10 cellular contexts compared by ENCODE assay signal in the genomic region with DNA sequence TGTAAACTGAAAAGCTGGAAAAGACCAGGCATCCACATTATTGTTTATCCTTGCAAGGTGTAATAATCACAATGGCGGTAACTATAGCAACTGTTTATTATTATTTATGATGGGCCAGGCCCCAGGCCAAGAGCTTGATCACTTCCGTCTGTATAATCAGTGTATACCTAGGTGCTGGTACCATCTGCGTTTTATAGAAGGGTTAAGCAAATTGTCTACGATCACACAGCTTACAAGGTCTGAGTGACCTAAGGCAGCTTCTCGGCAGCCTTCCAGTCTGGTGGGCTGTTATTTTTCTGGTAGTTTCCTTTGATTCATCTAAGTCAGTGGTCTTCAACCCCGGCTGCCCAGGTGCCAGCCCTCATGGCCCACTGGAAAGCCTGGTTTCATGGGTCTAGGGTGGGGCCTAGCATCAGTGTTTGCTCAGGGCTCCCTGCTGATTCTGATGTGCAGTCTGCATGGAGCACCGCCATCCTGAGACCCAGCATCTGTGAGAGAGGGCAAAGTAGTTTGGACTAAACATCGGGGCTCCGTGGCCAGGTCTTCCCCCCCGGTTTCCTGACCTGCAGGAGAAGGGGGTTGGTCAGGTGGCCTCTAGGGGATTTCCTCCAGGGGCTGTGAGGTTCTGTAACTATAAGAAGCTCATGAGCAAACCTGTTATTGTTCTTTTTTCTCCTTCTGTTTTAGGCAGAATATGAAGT.
DNase-seq lines count a peak whose midpoint lies in the region; ATAC-seq and TF ChIP-seq lines count a peak whose summit lies in the region.
"Had no signal": no experiment of that assay in that cellular context is flagged by ENCODE, and none has a peak within 500 bp of the region (broad histone marks: within the 10 kb centered on the region; RNA-seq: fewer than 3 reads in every experiment).

No MANE protein-coding gene starts in this region.

- H2BK5ac ChIP-seq in mesenchymal stem cell (ENCODE audit: low read depth, low read length, poor library complexity, severe bottlenecking) = no peak overlapping the region

- H3K4me2 ChIP-seq in mesenchymal stem cell (ENCODE audit: low read length, poor library complexity, severe bottlenecking) = no peak overlapping the region

- H2AFZ ChIP-seq in mesenchymal stem cell (ENCODE audit: low read depth, low read length) = no peak overlapping the region

- no peak overlapping the region for H3K18ac ChIP-seq in mesenchymal stem cell (ENCODE audit: low read depth in 1 of 2, low read length in 2 of 2)

- DNase-seq in Right ventricle myocardium superior (peak; percentile 27), left ventricle myocardium superior (no peak), T-helper 17 cell (no peak), mesenchymal stem cell (no peak), tibial nerve (ENCODE audit: low spot score in 2 of 2) (no peak), putamen (ENCODE audit: low spot score) (no peak), posterior vena cava (ENCODE audit: low spot score) (no peak)
- no peak for DNase-seq in activated CD4-positive, alpha-beta T cell treated with anti-CD3 and anti-CD28 coated beads for 48 hours

- H3K4me3 Mint-ChIP-seq in T-helper 17 cell = no peak overlapping the region
- H3K4me3 Mint-ChIP-seq: activated naive CD8-positive, alpha-beta T cell; type B pancreatic cell had no signal

- H3K27ac Mint-ChIP-seq in T-helper 17 cell = peak overlapping the region; percentile 37
- H3K27ac Mint-ChIP-seq: type B pancreatic cell had no signal

- no peak for TF ChIP-seq POLR2A in tibial nerve (IDR thresholded peaks at IDR 0.05)

- no peak overlapping the region for H3K4ac ChIP-seq in mesenchymal stem cell (ENCODE audit: low read depth in 1 of 2, low read length in 2 of 2)

- no peak overlapping the region for H3K4me3 ChIP-seq in mesenchymal stem cell (ENCODE audit: insufficient read depth in 1 of 2, low read depth in 1 of 2, low read length in 2 of 2)
- H3K4me3 ChIP-seq in tibial nerve = no peak overlapping the region

- H3K9me3 ChIP-seq in T-helper 17 cell (ENCODE audit: control insufficient read depth, low read length, poor library complexity, severe bottlenecking) (no peaks in the 10 kb centered on the region), mesenchymal stem cell (ENCODE audit: control insufficient read depth, low read length) (no peaks in the 10 kb centered on the region), tibial nerve (no peaks in the 10 kb centered on the region)

- no peak overlapping the region for H4K91ac ChIP-seq in mesenchymal stem cell (ENCODE audit: low read length)

- H3K27me3 ChIP-seq in mesenchymal stem cell (ENCODE audit: control insufficient read depth in 1 of 2, insufficient read depth in 1 of 2, low read length in 2 of 2) (no peaks in the 10 kb centered on the region), tibial nerve (no peaks in the 10 kb centered on the region)

- no peak overlapping the region for H4K8ac ChIP-seq in mesenchymal stem cell (ENCODE audit: low read length)

- WGBS in mesenchymal stem cell = 93% methylated on average over 10 of the region's 10 CpGs
- WGBS in tibial nerve, 2 donors = 81 to 91% methylated on average over 10 of the region's 10 CpGs

- no peak for TF ChIP-seq EP300 in tibial nerve (IDR thresholded peaks at IDR 0.05)

- H3K9ac ChIP-seq in mesenchymal stem cell (ENCODE audit: low read length) = no peak overlapping the region

- no peaks in the 10 kb centered on the region for H3K27me3 Mint-ChIP-seq in T-helper 17 cell
- H3K27me3 Mint-ChIP-seq: activated naive CD8-positive, alpha-beta T cell; type B pancreatic cell had no signal

- no peaks in the 10 kb centered on the region for H3K36me3 Mint-ChIP-seq in T-helper 17 cell (ENCODE audit: low read depth)
- H3K36me3 Mint-ChIP-seq: type B pancreatic cell had no signal

- no peak overlapping the region for H2AK5ac ChIP-seq in mesenchymal stem cell (ENCODE audit: low read length, severe bottlenecking)

- H2BK120ac ChIP-seq in mesenchymal stem cell (ENCODE audit: low read depth, low read length) = no peak overlapping the region

- peak overlapping the region in 1 of 2 experiments; percentile 60 for H2BK12ac ChIP-seq in mesenchymal stem cell (ENCODE audit: low read length in 2 of 2)

- ATAC-seq in Right ventricle myocardium superior (ENCODE audit: poor library complexity) (no peak), left ventricle myocardium superior (no peak), T-helper 17 cell (no peak)

- intact Hi-C loops in Right ventricle myocardium superior (cut with DNase I) (no loop called here), left ventricle myocardium superior (cut with micrococcal nuclease) (no loop called here), posterior vena cava (cut with DNase I) (loop anchor here in 1 of 2 donors (5.0 kb wide), 1 partner anchor 1874 kb away; no protein-coding TSS in a partner anchor)

- no peak overlapping the region for H3K14ac ChIP-seq in mesenchymal stem cell (ENCODE audit: low read length in 2 of 2)

- H3K27ac ChIP-seq in mesenchymal stem cell (ENCODE audit: low read length, poor library complexity, severe bottlenecking) (no peak overlapping the region), tibial nerve (peak overlapping the region in 3 of 4 donors; percentile 11 to 88 (median 79))

- H3K79me1 ChIP-seq in mesenchymal stem cell (replicated peaks; ENCODE audit: low read length, poor library complexity, severe bottlenecking) = no peaks in the 10 kb centered on the region

- no peak for TF ChIP-seq CTCF in tibial nerve (IDR thresholded peaks at IDR 0.05)

- H3K36me3 ChIP-seq in mesenchymal stem cell (ENCODE audit: control insufficient read depth in 1 of 2, insufficient read depth in 2 of 2, low read depth in 1 of 2, low read length in 2 of 2) (peaks cover 15 to 17% of the 10 kb centered on the region in 2 experiments), tibial nerve (peaks cover 0 to 28% (median 0%) of the 10 kb centered on the region in 3 donors)

- H3K4me1 Mint-ChIP-seq in T-helper 17 cell = peaks cover 12% of the 10 kb centered on the region

- H3K23ac ChIP-seq in mesenchymal stem cell (ENCODE audit: low read length in 2 of 2) = no peak overlapping the region

- H3K4me1 ChIP-seq in mesenchymal stem cell (ENCODE audit: control insufficient read depth, insufficient read depth, low read depth, low read length) = peaks cover 5% of the 10 kb centered on the region
- H3K4me1 ChIP-seq in tibial nerve = peaks cover 0 to 49% (median 11%) of the 10 kb centered on the region in 4 donors

- H2BK15ac ChIP-seq in mesenchymal stem cell (ENCODE audit: low read depth, poor library complexity, severe bottlenecking) = peak overlapping the region; percentile 33
